1 cellular context compared by ENCODE assay signal in genomic region chr1:40270152-40270834, GRCh38.
TF ChIP-seq lines count a peak whose summit lies in the region.

No MANE protein-coding gene starts in this region.

TF ChIP-seq in K562, 482 proteins besides CTCF, POLR2A, EP300 and RAD21:
- TF ChIP-seq BCOR (IDR thresholded peaks at IDR 0.05) = no peak
- no peak for TF ChIP-seq CC2D1A (IDR thresholded peaks at IDR 0.05)
- TF ChIP-seq ARHGAP35 (IDR thresholded peaks at IDR 0.05; ENCODE audit: partially characterized antibody) = peak; percentile 50
- no peak for TF ChIP-seq PRMT5 (CRISPR knock-in tag; IDR thresholded peaks at IDR 0.05)
- no peak for TF ChIP-seq WHSC1 (IDR thresholded peaks at IDR 0.05; ENCODE audit: low read length)
- no peak for TF ChIP-seq FOXK2 (conservative IDR thresholded peaks at IDR 0.05 in 1 of 2, IDR thresholded peaks at IDR 0.05 in 1 of 2; ENCODE audit: low read depth in 2 of 2)
- no peak for TF ChIP-seq LCOR (CRISPR knock-in tag; IDR thresholded peaks at IDR 0.05)
- no peak for TF ChIP-seq HNRNPH1 (optimal IDR thresholded peaks at IDR 0.05; ENCODE audit: low read depth, low read length)
- no peak for TF ChIP-seq ZNF133 (CRISPR knock-in tag; IDR thresholded peaks at IDR 0.05)
- no peak for TF ChIP-seq FUS (optimal IDR thresholded peaks at IDR 0.05; ENCODE audit: low read depth, low read length)
- 0 out of 4 replicates have a peak, but pooled peaks of 1 of the 2 experiments have one; percentile 21 for TF ChIP-seq HDAC1 (IDR thresholded peaks at IDR 0.05)
- no peak for TF ChIP-seq ZNF175 (CRISPR knock-in tag; IDR thresholded peaks at IDR 0.05; ENCODE audit: low read depth)
- no peak for TF ChIP-seq MTA2 (IDR thresholded peaks at IDR 0.05; ENCODE audit: low read depth)
- no peak for TF ChIP-seq VEZF1 (CRISPR knock-in tag; IDR thresholded peaks at IDR 0.05)
- no peak for TF ChIP-seq BACH1 (tag; IDR thresholded peaks at IDR 0.05)
- TF ChIP-seq SUPT5H (IDR thresholded peaks at IDR 0.05) = 0 out of 2 replicates have a peak, but pooled peaks have one; percentile 29
- no peak for TF ChIP-seq SETDB1 (IDR thresholded peaks at IDR 0.05; ENCODE audit: low read length)
- TF ChIP-seq, protein P1, sequence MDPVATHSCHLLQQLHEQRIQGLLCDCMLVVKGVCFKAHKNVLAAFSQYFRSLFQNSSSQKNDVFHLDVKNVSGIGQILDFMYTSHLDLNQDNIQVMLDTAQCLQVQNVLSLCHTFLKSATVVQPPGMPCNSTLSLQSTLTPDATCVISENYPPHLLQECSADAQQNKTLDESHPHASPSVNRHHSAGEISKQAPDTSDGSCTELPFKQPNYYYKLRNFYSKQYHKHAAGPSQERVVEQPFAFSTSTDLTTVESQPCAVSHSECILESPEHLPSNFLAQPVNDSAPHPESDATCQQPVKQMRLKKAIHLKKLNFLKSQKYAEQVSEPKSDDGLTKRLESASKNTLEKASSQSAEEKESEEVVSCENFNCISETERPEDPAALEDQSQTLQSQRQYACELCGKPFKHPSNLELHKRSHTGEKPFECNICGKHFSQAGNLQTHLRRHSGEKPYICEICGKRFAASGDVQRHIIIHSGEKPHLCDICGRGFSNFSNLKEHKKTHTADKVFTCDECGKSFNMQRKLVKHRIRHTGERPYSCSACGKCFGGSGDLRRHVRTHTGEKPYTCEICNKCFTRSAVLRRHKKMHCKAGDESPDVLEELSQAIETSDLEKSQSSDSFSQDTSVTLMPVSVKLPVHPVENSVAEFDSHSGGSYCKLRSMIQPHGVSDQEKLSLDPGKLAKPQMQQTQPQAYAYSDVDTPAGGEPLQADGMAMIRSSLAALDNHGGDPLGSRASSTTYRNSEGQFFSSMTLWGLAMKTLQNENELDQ (CRISPR knock-in tag; IDR thresholded peaks at IDR 0.05; ENCODE audit: borderline replicate concordance) = no peak
- TF ChIP-seq PPARD (CRISPR knock-in tag; IDR thresholded peaks at IDR 0.05) = no peak
- no peak for TF ChIP-seq HINFP (tag; conservative IDR thresholded peaks at IDR 0.05; ENCODE audit: low read depth)
- 0 out of 2 replicates have a peak, but pooled peaks have one; percentile 33 for TF ChIP-seq ELF4 (CRISPR knock-in tag; IDR thresholded peaks at IDR 0.05)
- TF ChIP-seq, protein P2, sequence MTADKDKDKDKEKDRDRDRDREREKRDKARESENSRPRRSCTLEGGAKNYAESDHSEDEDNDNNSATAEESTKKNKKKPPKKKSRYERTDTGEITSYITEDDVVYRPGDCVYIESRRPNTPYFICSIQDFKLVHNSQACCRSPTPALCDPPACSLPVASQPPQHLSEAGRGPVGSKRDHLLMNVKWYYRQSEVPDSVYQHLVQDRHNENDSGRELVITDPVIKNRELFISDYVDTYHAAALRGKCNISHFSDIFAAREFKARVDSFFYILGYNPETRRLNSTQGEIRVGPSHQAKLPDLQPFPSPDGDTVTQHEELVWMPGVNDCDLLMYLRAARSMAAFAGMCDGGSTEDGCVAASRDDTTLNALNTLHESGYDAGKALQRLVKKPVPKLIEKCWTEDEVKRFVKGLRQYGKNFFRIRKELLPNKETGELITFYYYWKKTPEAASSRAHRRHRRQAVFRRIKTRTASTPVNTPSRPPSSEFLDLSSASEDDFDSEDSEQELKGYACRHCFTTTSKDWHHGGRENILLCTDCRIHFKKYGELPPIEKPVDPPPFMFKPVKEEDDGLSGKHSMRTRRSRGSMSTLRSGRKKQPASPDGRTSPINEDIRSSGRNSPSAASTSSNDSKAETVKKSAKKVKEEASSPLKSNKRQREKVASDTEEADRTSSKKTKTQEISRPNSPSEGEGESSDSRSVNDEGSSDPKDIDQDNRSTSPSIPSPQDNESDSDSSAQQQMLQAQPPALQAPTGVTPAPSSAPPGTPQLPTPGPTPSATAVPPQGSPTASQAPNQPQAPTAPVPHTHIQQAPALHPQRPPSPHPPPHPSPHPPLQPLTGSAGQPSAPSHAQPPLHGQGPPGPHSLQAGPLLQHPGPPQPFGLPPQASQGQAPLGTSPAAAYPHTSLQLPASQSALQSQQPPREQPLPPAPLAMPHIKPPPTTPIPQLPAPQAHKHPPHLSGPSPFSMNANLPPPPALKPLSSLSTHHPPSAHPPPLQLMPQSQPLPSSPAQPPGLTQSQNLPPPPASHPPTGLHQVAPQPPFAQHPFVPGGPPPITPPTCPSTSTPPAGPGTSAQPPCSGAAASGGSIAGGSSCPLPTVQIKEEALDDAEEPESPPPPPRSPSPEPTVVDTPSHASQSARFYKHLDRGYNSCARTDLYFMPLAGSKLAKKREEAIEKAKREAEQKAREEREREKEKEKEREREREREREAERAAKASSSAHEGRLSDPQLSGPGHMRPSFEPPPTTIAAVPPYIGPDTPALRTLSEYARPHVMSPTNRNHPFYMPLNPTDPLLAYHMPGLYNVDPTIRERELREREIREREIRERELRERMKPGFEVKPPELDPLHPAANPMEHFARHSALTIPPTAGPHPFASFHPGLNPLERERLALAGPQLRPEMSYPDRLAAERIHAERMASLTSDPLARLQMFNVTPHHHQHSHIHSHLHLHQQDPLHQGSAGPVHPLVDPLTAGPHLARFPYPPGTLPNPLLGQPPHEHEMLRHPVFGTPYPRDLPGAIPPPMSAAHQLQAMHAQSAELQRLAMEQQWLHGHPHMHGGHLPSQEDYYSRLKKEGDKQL (CRISPR knock-in tag; IDR thresholded peaks at IDR 0.05; ENCODE audit: borderline replicate concordance) = no peak
- TF ChIP-seq RBM25 (IDR thresholded peaks at IDR 0.05; ENCODE audit: low read depth, low read length, severe bottlenecking) = no peak
- no peak for TF ChIP-seq CBX8 (IDR thresholded peaks at IDR 0.05; ENCODE audit: borderline replicate concordance, extremely low read depth, low read depth, low read length, poor library complexity, severe bottlenecking)
- no peak for TF ChIP-seq ZNF586 (CRISPR knock-in tag; conservative IDR thresholded peaks at IDR 0.05)
